ENCODE assay signal across 13 cellular contexts in the genomic region with DNA sequence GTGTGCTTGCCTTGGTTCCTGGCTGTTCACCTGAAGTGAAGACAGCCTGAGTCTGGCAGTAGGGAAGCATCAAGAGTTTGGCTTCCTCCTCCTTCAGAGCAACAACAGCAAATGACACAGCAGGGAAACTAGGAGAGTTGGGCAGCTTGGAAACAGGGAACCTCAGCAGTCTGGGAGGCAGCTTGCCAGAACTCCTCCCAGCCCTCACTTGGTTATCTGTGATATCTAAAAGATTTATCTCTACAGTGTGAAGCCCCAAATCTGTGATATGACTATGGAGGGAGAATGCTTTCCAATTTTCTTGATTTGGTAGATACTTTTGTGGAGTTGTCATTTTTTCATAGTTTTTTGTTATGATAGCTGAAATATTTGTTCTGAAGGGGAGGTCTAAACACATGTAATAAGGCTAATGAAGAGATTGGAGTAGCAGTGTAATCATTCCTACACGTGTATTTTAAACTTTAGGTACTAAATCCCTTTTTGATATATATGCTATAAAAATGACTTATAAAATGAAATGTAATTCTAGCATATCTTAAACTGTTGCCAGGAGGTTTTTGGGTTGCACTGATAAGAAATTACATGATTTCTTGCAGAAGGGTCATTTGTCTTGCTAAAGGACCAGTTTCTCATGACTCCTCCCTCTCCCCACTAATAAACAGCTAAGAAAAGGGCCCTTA. TPM values are rescaled to one million over a fixed set of nuclear protein-coding genes. Genes with fewer than 3 reads are reported as not detected.
A peak's percentile ranks its signal among the peaks of the same experiment; 100 is the strongest.
DNase-seq lines count a peak whose midpoint lies in the region; ATAC-seq and TF ChIP-seq lines count a peak whose summit lies in the region.
"Had no signal": no experiment of that assay in that cellular context is flagged by ENCODE, and none has a peak within 500 bp of the region (broad histone marks: within the 10 kb centered on the region; RNA-seq: fewer than 3 reads in every experiment).

No MANE protein-coding gene starts in this region.

- peaks cover 57% of the 10 kb centered on the region for H3K4me1 Mint-ChIP-seq in activated T-cell treated with anti-CD3 and anti-CD28 coated beads, Interleukin-2, amount 50 U/mL, for 72 hours (ENCODE audit: low read depth)
- peaks cover 58% of the 10 kb centered on the region for H3K4me1 Mint-ChIP-seq in activated T-cell treated with anti-CD3 and anti-CD28 coated beads, Interleukin-2, amount 50 U/mL, for 4 hours (ENCODE audit: low read depth)
- H3K4me1 Mint-ChIP-seq in WTC11: peaks cover 77% of the 10 kb centered on the region

- H3K4me1 ChIP-seq in thyroid gland: peaks cover 36 to 63% of the 10 kb centered on the region in 2 donors

- no peaks in the 10 kb centered on the region for H3K27me3 Mint-ChIP-seq in activated T-cell treated with anti-CD3 and anti-CD28 coated beads, Interleukin-2, amount 50 U/mL, for 72 hours (ENCODE audit: low read depth)
- no peaks in the 10 kb centered on the region for H3K27me3 Mint-ChIP-seq in activated T-cell treated with anti-CD3 and anti-CD28 coated beads, Interleukin-2, amount 50 U/mL, for 4 hours (ENCODE audit: low read depth)
- H3K27me3 Mint-ChIP-seq in WTC11 (ENCODE audit: low read depth): no peaks in the 10 kb centered on the region
- H3K27me3 Mint-ChIP-seq: activated T-cell treated with anti-CD3 and anti-CD28 coated beads, Interleukin-2, amount 50 U/mL, for 24 hours had no signal

- whole genome bisulfite sequencing in thyroid gland, 2 donors: 57 to 64% methylated on average over 1 of the region's 1 CpG

- no peak overlapping the region for H3K4me3 ChIP-seq in thyroid gland (replicated peaks in 1 of 3)

- intact Hi-C loops in thyroid gland (cut with DNase I): no loop called here

- no peaks in the 10 kb centered on the region for H3K27me3 ChIP-seq in thyroid gland

- no peaks in the 10 kb centered on the region for H3K9me3 Mint-ChIP-seq in activated T-cell treated with anti-CD3 and anti-CD28 coated beads, Interleukin-2, amount 50 U/mL, for 72 hours
- H3K9me3 Mint-ChIP-seq in activated T-cell treated with anti-CD3 and anti-CD28 coated beads, Interleukin-2, amount 50 U/mL, for 4 hours: no peaks in the 10 kb centered on the region
- no peaks in the 10 kb centered on the region for H3K9me3 Mint-ChIP-seq in WTC11
- H3K9me3 Mint-ChIP-seq: activated T-cell treated with anti-CD3 and anti-CD28 coated beads, Interleukin-2, amount 50 U/mL, for 24 hours had no signal

- TF ChIP-seq POLR2A in thyroid gland (IDR thresholded peaks at IDR 0.05) (no peak), GM18505 (IDR thresholded peaks at IDR 0.05; ENCODE audit: borderline replicate concordance, extremely low read depth, insufficient read depth, insufficient read length) (no peak)

- peak overlapping the region; percentile 67 for H3K27ac Mint-ChIP-seq in activated T-cell treated with anti-CD3 and anti-CD28 coated beads, Interleukin-2, amount 50 U/mL, for 72 hours
- peak overlapping the region; percentile 82; the same call in 1 of the 2 replicates for H3K27ac Mint-ChIP-seq in WTC11
- H3K27ac Mint-ChIP-seq: activated T-cell treated with anti-CD3 and anti-CD28 coated beads, Interleukin-2, amount 50 U/mL, for 24 hours had no signal

- no peaks in the 10 kb centered on the region for H3K9me3 ChIP-seq in thyroid gland

- CTCF ChIA-PET in WTC11 (lab: Charles Lee): no interaction called here

- peaks cover 0 to 6% of the 10 kb centered on the region in 2 donors for H3K36me3 Mint-ChIP-seq in activated T-cell treated with anti-CD3 and anti-CD28 coated beads, Interleukin-2, amount 50 U/mL, for 72 hours (ENCODE audit: insufficient read depth in 2 of 2)
- peaks cover 7% of the 10 kb centered on the region for H3K36me3 Mint-ChIP-seq in activated T-cell treated with anti-CD3 and anti-CD28 coated beads, Interleukin-2, amount 50 U/mL, for 4 hours (ENCODE audit: insufficient read depth)
- H3K36me3 Mint-ChIP-seq in WTC11: no peaks in the 10 kb centered on the region

- POLR2A ChIA-PET in WTC11 (lab: Charles Lee): interaction anchor here (1.2 kb wide), 1 partner anchor 90 kb away, joined by 3 read pairs; the partner anchor contains the start of genes NKIRAS1 and RPL15

- H3K27ac ChIP-seq in thyroid gland: peak overlapping the region in 1 of 3 donors; percentile 57

- no peak overlapping the region for H3K4me3 Mint-ChIP-seq in activated T-cell treated with anti-CD3 and anti-CD28 coated beads, Interleukin-2, amount 50 U/mL, for 72 hours
- H3K4me3 Mint-ChIP-seq in activated T-cell treated with anti-CD3 and anti-CD28 coated beads, Interleukin-2, amount 50 U/mL, for 4 hours: no peak overlapping the region
- no peak overlapping the region for H3K4me3 Mint-ChIP-seq in WTC11
- H3K4me3 Mint-ChIP-seq: activated T-cell treated with anti-CD3 and anti-CD28 coated beads, Interleukin-2, amount 50 U/mL, for 24 hours had no signal

- DNase-seq in activated T-cell treated with anti-CD3 and anti-CD28 coated beads, Interleukin-2, amount 50 U/mL, for 72 hours: no peak
- DNase-seq in activated T-cell treated with anti-CD3 and anti-CD28 coated beads, Interleukin-2, amount 50 U/mL, for 4 hours: no peak
- no peak for DNase-seq in WTC11 (ENCODE audit: low spot score)
- peak; percentile 38 for DNase-seq in iris pigment epithelial cell (ENCODE audit: low read depth)
- peak; percentile 52 to 63 for DNase-seq in thyroid gland
- DNase-seq in NCI-H1092 (lab: John Stamatoyannopoulos, UW): no peak
- no peak for DNase-seq in activated CD4-positive, CD25-positive, alpha-beta regulatory T cell (lab: John Stamatoyannopoulos, UW)
- DNase-seq: activated T-cell treated with anti-CD3 and anti-CD28 coated beads, Interleukin-2, amount 50 U/mL, for 24 hours; GOT3; NCI-H1105 treated with DMSO at 0.1 percent for 48 hours; NCI-H526; stimulated activated CD4-positive, alpha-beta T cell treated with anti-CD3 and anti-CD28 coated beads, Interleukin-1b, Interleukin-23, amount 100 ng/mL, for 48 hours had no signal

- H3K36me3 ChIP-seq in thyroid gland: no peaks in the 10 kb centered on the region

- peak in 1 of 2 donors; percentile 15 for ATAC-seq in activated T-cell treated with anti-CD3 and anti-CD28 coated beads, Interleukin-2, amount 50 U/mL, for 72 hours (replicated peaks in 1 of 2)
- no peak for ATAC-seq in activated T-cell treated with anti-CD3 and anti-CD28 coated beads, Interleukin-2, amount 50 U/mL, for 4 hours
- peak; percentile 63 for ATAC-seq in WTC11
- ATAC-seq in GM18505 (IDR thresholded peaks at IDR 0.05; ENCODE audit: unreplicated experiment): no peak

- TF ChIP-seq CTCF in WTC11 (IDR thresholded peaks at IDR 0.05) (no peak), thyroid gland (IDR thresholded peaks at IDR 0.05) (no peak)

TF ChIP-seq in WTC11, 78 proteins besides CTCF, POLR2A, EP300 and RAD21 (continues in another document):
- TF ChIP-seq FOXP4 (CRISPR knock-in tag; IDR thresholded peaks at IDR 0.05): no peak
- TF ChIP-seq ZNF219 (CRISPR knock-in tag; IDR thresholded peaks at IDR 0.05; ENCODE audit: borderline replicate concordance): no peak
- no peak for TF ChIP-seq SMAD3 (CRISPR knock-in tag; IDR thresholded peaks at IDR 0.05; ENCODE audit: borderline replicate concordance)
- no peak for TF ChIP-seq FOXJ3 (CRISPR knock-in tag; IDR thresholded peaks at IDR 0.05; ENCODE audit: borderline replicate concordance)
- no peak for TF ChIP-seq TEAD1 (CRISPR knock-in tag; IDR thresholded peaks at IDR 0.05)
- TF ChIP-seq ZNF232 (CRISPR knock-in tag; IDR thresholded peaks at IDR 0.05): no peak
- TF ChIP-seq OVOL2 (CRISPR knock-in tag; IDR thresholded peaks at IDR 0.05; ENCODE audit: borderline replicate concordance): no peak
- no peak for TF ChIP-seq KAT7 (CRISPR knock-in tag; IDR thresholded peaks at IDR 0.05; ENCODE audit: borderline replicate concordance)
- no peak for TF ChIP-seq RELA (CRISPR knock-in tag; IDR thresholded peaks at IDR 0.05; ENCODE audit: borderline replicate concordance)
- no peak for TF ChIP-seq ZBTB43 (CRISPR knock-in tag; IDR thresholded peaks at IDR 0.05)
- no peak for TF ChIP-seq ZNF671 (CRISPR knock-in tag; IDR thresholded peaks at IDR 0.05)

RNA-seq across cellular contexts. Expression of gene UBE2E1, which starts 20.8 kb away (rescaled TPM):
- total RNA-seq in activated T-cell treated with anti-CD3 and anti-CD28 coated beads, Interleukin-2, amount 50 U/mL, for 72 hours: 10 to 100 TPM; 76.2 to 78.4 TPM
- 10 to 100 TPM; 52.9 to 56.3 (median 54.1) TPM for total RNA-seq in activated T-cell treated with anti-CD3 and anti-CD28 coated beads, Interleukin-2, amount 50 U/mL, for 4 hours
- total RNA-seq in WTC11 (2021) (115 to 124 TPM (median 121 TPM) in 3 replicates), thyroid gland (10 to 100 TPM; 61.6 to 88.4 (median 79.6) TPM)

Comparison
In these comparisons a context has a peak if more than half of its experiments do, and no peak if none do; other contexts are left out.
1. DNase-seq: peak in iris pigment epithelial cell (single experiment) and thyroid gland (2 of 2); none in activated T-cell treated with anti-CD3 and anti-CD28 coated beads, Interleukin-2, amount 50 U/mL, for 72 hours (0 of 2), activated T-cell treated with anti-CD3 and anti-CD28 coated beads, Interleukin-2, amount 50 U/mL, for 4 hours (single experiment), WTC11 (single experiment), NCI-H1092 (single experiment) and activated CD4-positive, CD25-positive, alpha-beta regulatory T cell (0 of 4).